Comparison of ENCODE assay signal across 20 cellular contexts in the genomic region with DNA sequence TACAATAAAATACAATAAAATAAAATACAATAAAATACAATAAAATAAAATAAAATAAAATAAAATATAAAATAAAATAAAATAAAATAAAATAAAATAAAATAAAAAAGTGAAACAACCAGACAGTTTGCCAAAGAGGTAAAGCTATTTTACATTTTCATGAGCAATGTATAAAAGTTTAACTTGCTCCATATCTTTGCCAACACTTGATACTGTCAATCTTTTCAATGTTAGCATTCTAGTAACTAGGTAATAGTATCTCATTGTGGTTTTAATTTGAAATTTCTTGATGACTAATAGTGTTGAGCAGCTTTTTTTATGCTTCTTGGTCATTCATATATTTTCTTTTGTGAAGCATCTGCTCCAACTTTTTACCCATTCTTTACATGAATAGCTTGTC. TPM values are rescaled to one million over a fixed set of nuclear protein-coding genes. Genes with fewer than 3 reads are reported as not detected.
A peak's percentile ranks its signal among the peaks of the same experiment; 100 is the strongest.
DNase-seq lines count a peak whose midpoint lies in the region; ATAC-seq, FAIRE-seq and TF ChIP-seq lines count a peak whose summit lies in the region.
"Had no signal": no experiment of that assay in that cellular context is flagged by ENCODE, and none has a peak within 500 bp of the region (broad histone marks: within the 10 kb centered on the region; RNA-seq: fewer than 3 reads in every experiment).

No MANE protein-coding gene starts in this region.

- peaks cover 23% of the 10 kb centered on the region for H3K4me1 Mint-ChIP-seq in activated CD8-positive, alpha-beta T cell treated with anti-CD3 and anti-CD28 coated beads, Interleukin-2, amount 10 ng/mL, durations not matched to agents 7 days and 5 days (ENCODE audit: low read depth)
- H3K4me1 Mint-ChIP-seq in activated T-helper 1 cell treated with anti-CD3 and anti-CD28 coated beads, Interleukin-12 subunit alpha, Interleukin-12 subunit beta, Interleukin-2, Interleukin-4 antibody, amounts not matched to agents 30 ng/mL and 10 ng/mL and 1 ng/mL, durations not matched to agents 14 hours and 24 hours and 36 hours (ENCODE audit: low read depth), result peaks cover 31% of the 10 kb centered on the region

- TF ChIP-seq CTCF in HEK293 (tag by site-specific recombination; IDR thresholded peaks at IDR 0.05) (no peak), pancreas (IDR thresholded peaks at IDR 0.05) (no peak)

- H3K36me3 ChIP-seq in HEK293 (ENCODE audit: control insufficient read depth in 2 of 2, insufficient read depth in 1 of 2, low read length in 2 of 2) (peaks cover 17 to 24% of the 10 kb centered on the region in 2 experiments), pancreas (peaks cover 0 to 13% (median 0%) of the 10 kb centered on the region in 3 donors)
- peaks cover 23% of the 10 kb centered on the region for H3K36me3 ChIP-seq in effector memory CD4-positive, alpha-beta T cell (ENCODE audit: control insufficient read depth, insufficient read depth, low read length)

- no peaks in the 10 kb centered on the region for H3K27me3 ChIP-seq in pancreas
- no peaks in the 10 kb centered on the region for H3K27me3 ChIP-seq in effector memory CD4-positive, alpha-beta T cell (replicated peaks; ENCODE audit: control insufficient read depth, insufficient read depth, low read length, poor library complexity, severe bottlenecking)
- H3K27me3 ChIP-seq: SJSA1 had no signal

- H3K9me3 ChIP-seq in HEK293 (ENCODE audit: control insufficient read depth, insufficient read depth, low read depth, low read length) (no peaks in the 10 kb centered on the region), pancreas (no peaks in the 10 kb centered on the region)
- no peaks in the 10 kb centered on the region for H3K9me3 ChIP-seq in effector memory CD4-positive, alpha-beta T cell (ENCODE audit: control insufficient read depth, low read length)

- no peak overlapping the region for H3K4me3 Mint-ChIP-seq in activated CD8-positive, alpha-beta T cell treated with anti-CD3 and anti-CD28 coated beads, Interleukin-2, amount 10 ng/mL, durations not matched to agents 7 days and 5 days
- H3K4me3 Mint-ChIP-seq in activated T-helper 1 cell treated with anti-CD3 and anti-CD28 coated beads, Interleukin-12 subunit alpha, Interleukin-12 subunit beta, Interleukin-2, Interleukin-4 antibody, amounts not matched to agents 30 ng/mL and 10 ng/mL and 1 ng/mL, durations not matched to agents 14 hours and 24 hours and 36 hours, result no peak overlapping the region

- no peaks in the 10 kb centered on the region for H3K9me3 Mint-ChIP-seq in activated CD8-positive, alpha-beta T cell treated with anti-CD3 and anti-CD28 coated beads, Interleukin-2, amount 10 ng/mL, durations not matched to agents 7 days and 5 days (ENCODE audit: insufficient read depth)
- peaks cover 8% of the 10 kb centered on the region for H3K9me3 Mint-ChIP-seq in activated T-helper 1 cell treated with anti-CD3 and anti-CD28 coated beads, Interleukin-12 subunit alpha, Interleukin-12 subunit beta, Interleukin-2, Interleukin-4 antibody, amounts not matched to agents 30 ng/mL and 10 ng/mL and 1 ng/mL, durations not matched to agents 14 hours and 24 hours and 36 hours

- ATAC-seq in pancreas, result no peak
- ATAC-seq in activated CD8-positive, alpha-beta T cell treated with anti-CD3 and anti-CD28 coated beads, Interleukin-2, amount 10 ng/mL, durations not matched to agents 7 days and 5 days, result no peak
- ATAC-seq: HCT116, PC-3 had no signal

- no peaks in the 10 kb centered on the region for H3K27me3 Mint-ChIP-seq in activated CD8-positive, alpha-beta T cell treated with anti-CD3 and anti-CD28 coated beads, Interleukin-2, amount 10 ng/mL, durations not matched to agents 7 days and 5 days (ENCODE audit: low read depth)
- H3K27me3 Mint-ChIP-seq in activated T-helper 1 cell treated with anti-CD3 and anti-CD28 coated beads, Interleukin-12 subunit alpha, Interleukin-12 subunit beta, Interleukin-2, Interleukin-4 antibody, amounts not matched to agents 30 ng/mL and 10 ng/mL and 1 ng/mL, durations not matched to agents 14 hours and 24 hours and 36 hours (ENCODE audit: insufficient read depth), result no peaks in the 10 kb centered on the region

- peaks cover 32% of the 10 kb centered on the region for H3K36me3 Mint-ChIP-seq in activated CD8-positive, alpha-beta T cell treated with anti-CD3 and anti-CD28 coated beads, Interleukin-2, amount 10 ng/mL, durations not matched to agents 7 days and 5 days (ENCODE audit: low read depth)
- H3K36me3 Mint-ChIP-seq in activated T-helper 1 cell treated with anti-CD3 and anti-CD28 coated beads, Interleukin-12 subunit alpha, Interleukin-12 subunit beta, Interleukin-2, Interleukin-4 antibody, amounts not matched to agents 30 ng/mL and 10 ng/mL and 1 ng/mL, durations not matched to agents 14 hours and 24 hours and 36 hours (ENCODE audit: low read depth), result peaks cover 34% of the 10 kb centered on the region

- peak; percentile 52 for FAIRE-seq in TTC549 (lab: Jason Lieb, UNC)
- FAIRE-seq in endometrium (lab: Jason Lieb, UNC), result peak; percentile 31
- FAIRE-seq in pancreas (lab: Jason Lieb, UNC), result peak; percentile 85

- no peaks in the 10 kb centered on the region for H3K4me1 ChIP-seq in HEK293 (ENCODE audit: control insufficient read depth, insufficient read depth, low read length)
- peaks cover 23 to 28% (median 27%) of the 10 kb centered on the region in 3 donors for H3K4me1 ChIP-seq in pancreas
- no peaks in the 10 kb centered on the region for H3K4me1 ChIP-seq in effector memory CD4-positive, alpha-beta T cell (ENCODE audit: control insufficient read depth, insufficient read depth, low read length, poor library complexity, severe bottlenecking)

- no peak for DNase-seq in pancreas
- DNase-seq in effector memory CD4-positive, alpha-beta T cell, result no peak
- no peak for DNase-seq in activated CD8-positive, alpha-beta T cell treated with anti-CD3 and anti-CD28 coated beads, Interleukin-2, amount 10 ng/mL, durations not matched to agents 7 days and 5 days
- DNase-seq in stimulated activated CD4-positive, alpha-beta T cell treated with anti-CD3 and anti-CD28 coated beads, Interleukin-12 subunit alpha, Interleukin-12 subunit beta, amount 100 ng/mL, for 4 hours, result no peak
- no peak for DNase-seq in activated T-helper 1 cell treated with anti-CD3 and anti-CD28 coated beads, Interleukin-12 subunit alpha, Interleukin-12 subunit beta, Interleukin-2, Interleukin-4 antibody, amounts not matched to agents 30 ng/mL and 10 ng/mL and 1 ng/mL, durations not matched to agents 14 hours and 24 hours and 36 hours (ENCODE audit: low spot score)
- DNase-seq: ACHN, DMS79 treated with DMSO at 0.1 percent for 48 hours, KBM-7, MV-4-11, NCI-H187 treated with DMSO at 0.1 percent for 48 hours, NCI-H226, NCI-H524, PC-3 had no signal

- CTCF ChIA-PET in HEK293 (lab: Yijun Ruan, JAX), result interaction anchor here (0.6 to 1.5 kb wide), 9 partner anchors 48 to 790 kb away, joined by 3 to 4 read pairs (median 3); no protein-coding TSS in a partner anchor
- CTCF ChIA-PET in activated CD8-positive, alpha-beta T cell treated with anti-CD3 and anti-CD28 coated beads, Interleukin-2, amount 10 ng/mL, durations not matched to agents 7 days and 5 days (lab: Charles Lee), result interaction anchor here (1.1 to 1.2 kb wide), 2 partner anchors 166 to 790 kb away, joined by 3 read pairs; no protein-coding TSS in a partner anchor

- H3K27ac Mint-ChIP-seq in activated CD8-positive, alpha-beta T cell treated with anti-CD3 and anti-CD28 coated beads, Interleukin-2, amount 10 ng/mL, durations not matched to agents 7 days and 5 days, result no peak overlapping the region
- H3K27ac Mint-ChIP-seq in activated T-helper 1 cell treated with anti-CD3 and anti-CD28 coated beads, Interleukin-12 subunit alpha, Interleukin-12 subunit beta, Interleukin-2, Interleukin-4 antibody, amounts not matched to agents 30 ng/mL and 10 ng/mL and 1 ng/mL, durations not matched to agents 14 hours and 24 hours and 36 hours, result no peak overlapping the region

- H3K4me3 ChIP-seq in HEK293 (ENCODE audit: low read depth, low read length) (no peak overlapping the region), pancreas (no peak overlapping the region)
- no peak overlapping the region for H3K4me3 ChIP-seq in effector memory CD4-positive, alpha-beta T cell (ENCODE audit: insufficient read depth, low read depth, low read length, poor library complexity, severe bottlenecking)
- H3K4me3 ChIP-seq: SJSA1 had no signal

- POLR2A ChIA-PET in HEK293 (lab: Yijun Ruan, JAX), result no interaction called here
- POLR2A ChIA-PET in activated CD8-positive, alpha-beta T cell treated with anti-CD3 and anti-CD28 coated beads, Interleukin-2, amount 10 ng/mL, durations not matched to agents 7 days and 5 days (lab: Charles Lee), result interaction anchor here (0.7 kb wide), 1 partner anchor 70 kb away, joined by 3 read pairs; no protein-coding TSS in a partner anchor

- H3K27ac ChIP-seq in HEK293 (ENCODE audit: extremely low read depth, low read depth, low read length) (no peak overlapping the region), pancreas (no peak overlapping the region)
- no peak overlapping the region for H3K27ac ChIP-seq in effector memory CD4-positive, alpha-beta T cell (ENCODE audit: insufficient read depth, low read length, poor library complexity, severe bottlenecking)
- H3K27ac ChIP-seq: C4-2B, SJSA1 had no signal

- intact Hi-C loops in pancreas (cut with DNase I), result no loop called here
- intact Hi-C loops in activated T-helper 1 cell treated with anti-CD3 and anti-CD28 coated beads, Interleukin-12 subunit alpha, Interleukin-12 subunit beta, Interleukin-2, Interleukin-4 antibody, amounts not matched to agents 30 ng/mL and 10 ng/mL and 1 ng/mL, durations not matched to agents 14 hours and 24 hours and 36 hours (cut with micrococcal nuclease), result no loop called here

RNA-seq across cellular contexts. Expression of a gene that starts 17.3 kb away (rescaled TPM):
- 1 to 10 TPM; 4.3 to 8.7 (median 6.0) TPM for total RNA-seq in pancreas
- 1 to 10 TPM; 3.0 to 5.9 TPM for polyA plus RNA-seq in pancreas
- 10 to 100 TPM; 13.4 to 14.0 TPM for total RNA-seq in activated CD8-positive, alpha-beta T cell treated with anti-CD3 and anti-CD28 coated beads, Interleukin-2, amount 10 ng/mL, durations not matched to agents 7 days and 5 days
- total RNA-seq in activated T-helper 1 cell treated with anti-CD3 and anti-CD28 coated beads, Interleukin-12 subunit alpha, Interleukin-12 subunit beta, Interleukin-2, Interleukin-4 antibody, amounts not matched to agents 30 ng/mL and 10 ng/mL and 1 ng/mL, durations not matched to agents 14 hours and 24 hours and 36 hours, result 23.4 and 24.6 TPM in 2 replicates

RNA-seq across cellular contexts. Expression of a gene that starts 58.8 kb away (rescaled TPM):
- total RNA-seq in pancreas, result 10 to 100 TPM in 3 of 6 donors, 1 to 10 TPM in 3; 8.6 to 38.0 (median 13.3) TPM
- polyA plus RNA-seq in pancreas, result 10 to 100 TPM in 1 of 2 donors, 1 to 10 TPM in 1; 4.7 to 12.1 TPM
- 10 to 100 TPM; 45.8 to 50.8 TPM for total RNA-seq in activated CD8-positive, alpha-beta T cell treated with anti-CD3 and anti-CD28 coated beads, Interleukin-2, amount 10 ng/mL, durations not matched to agents 7 days and 5 days
- 57.3 and 61.0 TPM in 2 replicates for total RNA-seq in activated T-helper 1 cell treated with anti-CD3 and anti-CD28 coated beads, Interleukin-12 subunit alpha, Interleukin-12 subunit beta, Interleukin-2, Interleukin-4 antibody, amounts not matched to agents 30 ng/mL and 10 ng/mL and 1 ng/mL, durations not matched to agents 14 hours and 24 hours and 36 hours
- total RNA-seq: G401 had no signal

RNA-seq across cellular contexts. Expression of a gene that starts 59.7 kb away (rescaled TPM):
- total RNA-seq in pancreas, result 10 to 100 TPM; 23.7 to 42.9 (median 31.6) TPM
- polyA plus RNA-seq in pancreas, result 10 to 100 TPM; 17.5 to 30.9 TPM
- total RNA-seq in activated CD8-positive, alpha-beta T cell treated with anti-CD3 and anti-CD28 coated beads, Interleukin-2, amount 10 ng/mL, durations not matched to agents 7 days and 5 days, result 10 to 100 TPM; 70.8 to 72.3 TPM
- 56.6 and 59.0 TPM in 2 replicates for total RNA-seq in activated T-helper 1 cell treated with anti-CD3 and anti-CD28 coated beads, Interleukin-12 subunit alpha, Interleukin-12 subunit beta, Interleukin-2, Interleukin-4 antibody, amounts not matched to agents 30 ng/mL and 10 ng/mL and 1 ng/mL, durations not matched to agents 14 hours and 24 hours and 36 hours
